1 cellular context compared by ENCODE assay signal in the genomic region with DNA sequence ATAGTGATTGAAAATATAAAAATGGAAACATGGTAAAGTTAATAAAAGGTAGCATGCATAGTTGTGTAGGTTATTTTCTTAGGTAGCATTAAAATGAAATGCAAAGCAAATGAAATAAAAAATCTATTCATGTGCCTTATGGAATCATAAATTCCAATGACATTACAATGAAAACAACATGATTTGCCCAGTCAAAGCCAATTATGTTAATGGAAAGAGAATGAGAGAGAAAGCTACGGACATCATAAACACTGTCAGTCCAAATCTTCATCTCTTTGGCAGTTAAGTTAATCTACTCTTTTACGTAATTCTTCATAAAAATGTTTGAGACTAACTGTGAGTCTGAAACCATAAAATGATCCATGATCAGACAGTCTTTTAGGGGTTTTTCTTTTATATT.
A peak's percentile ranks its signal among the peaks of the same experiment; 100 is the strongest.
TF ChIP-seq lines count a peak whose summit lies in the region.

No MANE protein-coding gene starts in this region.

TF ChIP-seq in SK-N-SH, 30 proteins besides CTCF, POLR2A, EP300 and RAD21 (continued from another document):
- TF ChIP-seq FOSL2 (IDR thresholded peaks at IDR 0.05; ENCODE audit: borderline replicate concordance, low read depth) (peak; percentile 54; the same call in 1 of the 2 replicates), POLR2AphosphoS5 (IDR thresholded peaks at IDR 0.05; ENCODE audit: low read depth, low read length) (peak; percentile 70; the same call in 1 of the 2 replicates), MXI1 (IDR thresholded peaks at IDR 0.05; ENCODE audit: low read depth, low read length) (no peak), SIN3A (IDR thresholded peaks at IDR 0.05; ENCODE audit: borderline replicate concordance, low read depth, low read length) (peak; percentile 42; the same call in 1 of the 2 replicates), GATA2 (CRISPR knock-in tag; IDR thresholded peaks at IDR 0.05) (no peak), YY1 (IDR thresholded peaks at IDR 0.05; ENCODE audit: low read depth) (no peak), GABPA (IDR thresholded peaks at IDR 0.05; ENCODE audit: low read depth) (no peak), NFIC (IDR thresholded peaks at IDR 0.05; ENCODE audit: borderline replicate concordance) (peak; percentile 42; the same call in 1 of the 2 replicates), TEAD4 (IDR thresholded peaks at IDR 0.05; ENCODE audit: borderline replicate concordance, insufficient read depth) (peak; percentile 59; the same call in 1 of the 2 replicates), RXRA (IDR thresholded peaks at IDR 0.05; ENCODE audit: borderline replicate concordance, low read depth) (0 out of 2 replicates have a peak, but pooled peaks have one; percentile 12), TCF12 (IDR thresholded peaks at IDR 0.05) (peak; percentile 89), NRF1 (IDR thresholded peaks at IDR 0.05; ENCODE audit: low read depth, low read length) (no peak), CHD2 (IDR thresholded peaks at IDR 0.05; ENCODE audit: low read length, partially characterized antibody) (no peak), RCOR1 (IDR thresholded peaks at IDR 0.05; ENCODE audit: low read length) (no peak), ELF1 (IDR thresholded peaks at IDR 0.05) (no peak), JUND (IDR thresholded peaks at IDR 0.05) (peak; percentile 90), SMC3 (IDR thresholded peaks at IDR 0.05; ENCODE audit: low read depth, low read length) (no peak), TAF1 (IDR thresholded peaks at IDR 0.05; ENCODE audit: borderline replicate concordance, low read depth, low read length) (no peak)
- TF ChIP-seq, protein P1, sequence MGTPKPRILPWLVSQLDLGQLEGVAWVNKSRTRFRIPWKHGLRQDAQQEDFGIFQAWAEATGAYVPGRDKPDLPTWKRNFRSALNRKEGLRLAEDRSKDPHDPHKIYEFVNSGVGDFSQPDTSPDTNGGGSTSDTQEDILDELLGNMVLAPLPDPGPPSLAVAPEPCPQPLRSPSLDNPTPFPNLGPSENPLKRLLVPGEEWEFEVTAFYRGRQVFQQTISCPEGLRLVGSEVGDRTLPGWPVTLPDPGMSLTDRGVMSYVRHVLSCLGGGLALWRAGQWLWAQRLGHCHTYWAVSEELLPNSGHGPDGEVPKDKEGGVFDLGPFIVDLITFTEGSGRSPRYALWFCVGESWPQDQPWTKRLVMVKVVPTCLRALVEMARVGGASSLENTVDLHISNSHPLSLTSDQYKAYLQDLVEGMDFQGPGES (IDR thresholded peaks at IDR 0.05; ENCODE audit: low read depth, low read length) = no peak
- TF ChIP-seq, protein P2, sequence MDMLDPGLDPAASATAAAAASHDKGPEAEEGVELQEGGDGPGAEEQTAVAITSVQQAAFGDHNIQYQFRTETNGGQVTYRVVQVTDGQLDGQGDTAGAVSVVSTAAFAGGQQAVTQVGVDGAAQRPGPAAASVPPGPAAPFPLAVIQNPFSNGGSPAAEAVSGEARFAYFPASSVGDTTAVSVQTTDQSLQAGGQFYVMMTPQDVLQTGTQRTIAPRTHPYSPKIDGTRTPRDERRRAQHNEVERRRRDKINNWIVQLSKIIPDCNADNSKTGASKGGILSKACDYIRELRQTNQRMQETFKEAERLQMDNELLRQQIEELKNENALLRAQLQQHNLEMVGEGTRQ (IDR thresholded peaks at IDR 0.05; ENCODE audit: borderline replicate concordance, low read depth, low read length) = no peak
- TF ChIP-seq, protein P3, sequence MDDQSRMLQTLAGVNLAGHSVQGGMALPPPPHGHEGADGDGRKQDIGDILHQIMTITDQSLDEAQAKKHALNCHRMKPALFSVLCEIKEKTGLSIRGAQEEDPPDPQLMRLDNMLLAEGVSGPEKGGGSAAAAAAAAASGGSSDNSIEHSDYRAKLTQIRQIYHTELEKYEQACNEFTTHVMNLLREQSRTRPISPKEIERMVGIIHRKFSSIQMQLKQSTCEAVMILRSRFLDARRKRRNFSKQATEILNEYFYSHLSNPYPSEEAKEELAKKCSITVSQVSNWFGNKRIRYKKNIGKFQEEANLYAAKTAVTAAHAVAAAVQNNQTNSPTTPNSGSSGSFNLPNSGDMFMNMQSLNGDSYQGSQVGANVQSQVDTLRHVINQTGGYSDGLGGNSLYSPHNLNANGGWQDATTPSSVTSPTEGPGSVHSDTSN (IDR thresholded peaks at IDR 0.05) = peak; percentile 98
- TF ChIP-seq, protein P4, sequence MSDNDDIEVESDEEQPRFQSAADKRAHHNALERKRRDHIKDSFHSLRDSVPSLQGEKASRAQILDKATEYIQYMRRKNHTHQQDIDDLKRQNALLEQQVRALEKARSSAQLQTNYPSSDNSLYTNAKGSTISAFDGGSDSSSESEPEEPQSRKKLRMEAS (IDR thresholded peaks at IDR 0.05; ENCODE audit: low read depth) = no peak
- TF ChIP-seq, protein P5, sequence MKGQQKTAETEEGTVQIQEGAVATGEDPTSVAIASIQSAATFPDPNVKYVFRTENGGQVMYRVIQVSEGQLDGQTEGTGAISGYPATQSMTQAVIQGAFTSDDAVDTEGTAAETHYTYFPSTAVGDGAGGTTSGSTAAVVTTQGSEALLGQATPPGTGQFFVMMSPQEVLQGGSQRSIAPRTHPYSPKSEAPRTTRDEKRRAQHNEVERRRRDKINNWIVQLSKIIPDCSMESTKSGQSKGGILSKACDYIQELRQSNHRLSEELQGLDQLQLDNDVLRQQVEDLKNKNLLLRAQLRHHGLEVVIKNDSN (IDR thresholded peaks at IDR 0.05; ENCODE audit: borderline replicate concordance, low read depth) = no peak
- TF ChIP-seq, protein P6, sequence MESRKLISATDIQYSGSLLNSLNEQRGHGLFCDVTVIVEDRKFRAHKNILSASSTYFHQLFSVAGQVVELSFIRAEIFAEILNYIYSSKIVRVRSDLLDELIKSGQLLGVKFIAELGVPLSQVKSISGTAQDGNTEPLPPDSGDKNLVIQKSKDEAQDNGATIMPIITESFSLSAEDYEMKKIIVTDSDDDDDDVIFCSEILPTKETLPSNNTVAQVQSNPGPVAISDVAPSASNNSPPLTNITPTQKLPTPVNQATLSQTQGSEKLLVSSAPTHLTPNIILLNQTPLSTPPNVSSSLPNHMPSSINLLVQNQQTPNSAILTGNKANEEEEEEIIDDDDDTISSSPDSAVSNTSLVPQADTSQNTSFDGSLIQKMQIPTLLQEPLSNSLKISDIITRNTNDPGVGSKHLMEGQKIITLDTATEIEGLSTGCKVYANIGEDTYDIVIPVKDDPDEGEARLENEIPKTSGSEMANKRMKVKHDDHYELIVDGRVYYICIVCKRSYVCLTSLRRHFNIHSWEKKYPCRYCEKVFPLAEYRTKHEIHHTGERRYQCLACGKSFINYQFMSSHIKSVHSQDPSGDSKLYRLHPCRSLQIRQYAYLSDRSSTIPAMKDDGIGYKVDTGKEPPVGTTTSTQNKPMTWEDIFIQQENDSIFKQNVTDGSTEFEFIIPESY (IDR thresholded peaks at IDR 0.05; ENCODE audit: borderline replicate concordance, low read depth) = no peak
